12 cellular contexts compared by ENCODE assay signal in genomic region chr19:18605546-18606280, GRCh38. TPM values are rescaled to one million over a fixed set of nuclear protein-coding genes. Genes with fewer than 3 reads are reported as not detected.
DNase-seq lines count a peak whose midpoint lies in the region; ATAC-seq and TF ChIP-seq lines count a peak whose summit lies in the region.
"Had no signal": no experiment of that assay in that cellular context is flagged by ENCODE, and none has a peak within 500 bp of the region (broad histone marks: within the 10 kb centered on the region; RNA-seq: fewer than 3 reads in every experiment).

No MANE protein-coding gene starts in this region.

- dilution Hi-C loops in IMR-90 (cut with HindIII; ENCODE audit: low sequenced_read_pairs, unreplicated experiment), result no loop called here

- H3K36me3 ChIP-seq in Caco-2 (ENCODE audit: control insufficient read depth, insufficient read depth, low read length), result no peaks in the 10 kb centered on the region
- no peaks in the 10 kb centered on the region for H3K36me3 ChIP-seq in IMR-90 (ENCODE audit: control insufficient read depth, insufficient read depth, low read length)

- H2AK5ac ChIP-seq in IMR-90 (ENCODE audit: low read depth, low read length), result peak overlapping the region; percentile 59; the same call in 1 of the 2 replicates

- H2BK20ac ChIP-seq in IMR-90 (ENCODE audit: low read depth, low read length), result no peak overlapping the region

- no peak for ATAC-seq in IMR-90 (ENCODE audit: low read depth)
- no peak for ATAC-seq in GM21360 (IDR thresholded peaks at IDR 0.05; ENCODE audit: unreplicated experiment)
- no peak for ATAC-seq in HG02623 (IDR thresholded peaks at IDR 0.05; ENCODE audit: unreplicated experiment)

- DNase-seq in Caco-2 (no peak), IMR-90 (no peak), ecto neural progenitor cell (ENCODE audit: low spot score) (peak; percentile 48), osteocyte (ENCODE audit: extremely low spot score, unreplicated experiment) (no peak), OCI-M2 (lab: John Stamatoyannopoulos, UW; ENCODE audit: unreplicated experiment) (no peak), nucleus accumbens (lab: John Stamatoyannopoulos, UW) (no peak)
- DNase-seq: DND-41; NCI-H2227 treated with DMSO at 0.1 percent for 48 hours; stimulated activated CD8-positive, alpha-beta memory T cell treated with anti-CD3 and anti-CD28 coated beads, Interleukin-4, amount 100 ng/mL, for 48 hours had no signal

- no peak for TF ChIP-seq CTCF in Caco-2 (IDR thresholded peaks at IDR 0.05; ENCODE audit: insufficient read depth in 1 of 2, low read depth in 1 of 2, low read length in 1 of 2, severe bottlenecking in 1 of 2, unreplicated experiment in 1 of 2)
- TF ChIP-seq CTCF in IMR-90 (conservative IDR thresholded peaks at IDR 0.05; ENCODE audit: low read depth, low read length), result no peak
- TF ChIP-seq CTCF in osteocyte (IDR thresholded peaks at IDR 0.05), result no peak

- no peaks in the 10 kb centered on the region for H3K79me1 ChIP-seq in IMR-90 (ENCODE audit: low read depth in 1 of 2, low read length in 2 of 2)

- no peak overlapping the region for H3K18ac ChIP-seq in IMR-90 (ENCODE audit: low read depth, low read length)

- H3K27me3 Mint-ChIP-seq in Caco-2 (ENCODE audit: insufficient read depth, unreplicated experiment) (peaks cover 25% of the 10 kb centered on the region), osteocyte (ENCODE audit: unreplicated experiment) (peaks cover 32% of the 10 kb centered on the region)

- peaks cover 20% of the 10 kb centered on the region for H3K4me1 ChIP-seq in Caco-2
- peaks cover 5% of the 10 kb centered on the region; the same call in 1 of the 2 replicates for H3K4me1 ChIP-seq in IMR-90 (ENCODE audit: control insufficient read depth, insufficient read depth, low read length)

- TF ChIP-seq RAD21 in IMR-90 (IDR thresholded peaks at IDR 0.05; ENCODE audit: low read length), result no peak

- 10% methylated on average over 34 of the region's 65 CpGs; no CpG with 5 or more reads in 1 of the 2 experiments for WGBS in IMR-90 (ENCODE audit: extremely low coverage in 2 of 2, insufficient read length in 1 of 2), 2 experiments

- H3K36me3 Mint-ChIP-seq in Caco-2 (ENCODE audit: insufficient read depth, unreplicated experiment), result no peaks in the 10 kb centered on the region
- H3K36me3 Mint-ChIP-seq in osteocyte (ENCODE audit: unreplicated experiment), result peaks cover 4% of the 10 kb centered on the region

- H4K8ac ChIP-seq in IMR-90 (ENCODE audit: low read depth in 2 of 2, low read length in 2 of 2), result no peak overlapping the region

- H3K9me3 Mint-ChIP-seq in Caco-2 (ENCODE audit: unreplicated experiment) (no peaks in the 10 kb centered on the region), osteocyte (ENCODE audit: unreplicated experiment) (no peaks in the 10 kb centered on the region)

- H3K4me3 Mint-ChIP-seq in Caco-2 (ENCODE audit: unreplicated experiment) (peak overlapping the region; percentile 59), osteocyte (ENCODE audit: unreplicated experiment) (peak overlapping the region; percentile 63)

- H3K23ac ChIP-seq in IMR-90 (ENCODE audit: low read depth, low read length), result no peak overlapping the region

- no peak overlapping the region for H2BK5ac ChIP-seq in IMR-90 (ENCODE audit: low read depth, low read length, poor library complexity, severe bottlenecking)

- no peak overlapping the region for H2AFZ ChIP-seq in IMR-90 (replicated peaks; ENCODE audit: low read length, poor library complexity)

- intact Hi-C loops in Caco-2 (cut with micrococcal nuclease; ENCODE audit: unreplicated experiment) (loop anchor here (1.0 kb wide), 1 partner anchor 12 kb away; no protein-coding TSS in a partner anchor), IMR-90 (cut with micrococcal nuclease) (no loop called here)

- H2AK9ac ChIP-seq in IMR-90 (replicated peaks; ENCODE audit: low read depth, low read length, poor library complexity), result peak overlapping the region; percentile 72

- CTCF ChIA-PET in Caco-2 (lab: Charles Lee), result no interaction called here
- CTCF ChIA-PET in IMR-90 (lab: Yijun Ruan, JAX), result no interaction called here

- no peak overlapping the region for H3K14ac ChIP-seq in IMR-90 (replicated peaks; ENCODE audit: low read depth, low read length)

- H3K27me3 ChIP-seq in Caco-2 (replicated peaks; ENCODE audit: control insufficient read depth, insufficient read depth, low read length) (peaks cover 6% of the 10 kb centered on the region), IMR-90 (ENCODE audit: control insufficient read depth, insufficient read depth, low read length) (peaks cover 70% of the 10 kb centered on the region)

- no peak overlapping the region for H3K4me2 ChIP-seq in IMR-90 (ENCODE audit: low read depth, low read length)

- no peak overlapping the region for H3K56ac ChIP-seq in IMR-90 (ENCODE audit: extremely low read depth, insufficient read depth, low read length)

- no peak overlapping the region for H3K27ac ChIP-seq in IMR-90 (ENCODE audit: insufficient read depth, low read length)

- H2BK15ac ChIP-seq in IMR-90 (ENCODE audit: low read depth, low read length), result no peak overlapping the region

- no peak overlapping the region for H4K5ac ChIP-seq in IMR-90 (ENCODE audit: low read depth, low read length)

- H3K4me1 Mint-ChIP-seq in Caco-2 (ENCODE audit: low read depth, unreplicated experiment), result peaks cover 9% of the 10 kb centered on the region
- H3K4me1 Mint-ChIP-seq in osteocyte (ENCODE audit: unreplicated experiment), result peaks cover 24% of the 10 kb centered on the region

- no peak for TF ChIP-seq POLR2A in IMR-90 (IDR thresholded peaks at IDR 0.05; ENCODE audit: low read depth, low read length)

- no peak overlapping the region for H3K27ac Mint-ChIP-seq in Caco-2 (ENCODE audit: unreplicated experiment)
- H3K27ac Mint-ChIP-seq in osteocyte (ENCODE audit: unreplicated experiment), result no peak overlapping the region

- no peak overlapping the region for H3K4ac ChIP-seq in IMR-90 (ENCODE audit: low read depth, low read length)

- POLR2A ChIA-PET in Caco-2 (lab: Charles Lee), result no interaction called here
- POLR2A ChIA-PET in IMR-90 (lab: Charles Lee; ENCODE audit: unreplicated experiment), result no interaction called here

- in situ Hi-C loops in IMR-90 (cut with MboI; ENCODE audit: low sequenced_read_pairs), result no loop called here

- H2BK120ac ChIP-seq in IMR-90 (ENCODE audit: low read depth, low read length), result no peak overlapping the region

- H3K9ac ChIP-seq in IMR-90 (ENCODE audit: low read depth, low read length), result no peak overlapping the region

- no peaks in the 10 kb centered on the region for H3K9me1 ChIP-seq in IMR-90 (ENCODE audit: insufficient read depth, low read length)

- H3K4me3 ChIP-seq in Caco-2 (ENCODE audit: low read depth, low read length) (peak overlapping the region; percentile 8), IMR-90 (ENCODE audit: insufficient read depth, low read depth, low read length) (no peak overlapping the region)

- BruUV-seq in Caco-2 (replicated peaks; lab: Mats Ljungman, UMichigan) (no TSS peak), IMR-90 (replicated peaks; lab: Mats Ljungman, UMichigan) (no TSS peak)

- H3K9me3 ChIP-seq in Caco-2, result no peaks in the 10 kb centered on the region
- no peaks in the 10 kb centered on the region for H3K9me3 ChIP-seq in IMR-90 (ENCODE audit: control insufficient read depth, insufficient read depth, low read length)

- H4K20me1 ChIP-seq in IMR-90 (ENCODE audit: insufficient read depth, low read length), result peaks cover 8% of the 10 kb centered on the region

- H4K91ac ChIP-seq in IMR-90 (ENCODE audit: insufficient read depth, low read depth, low read length), result no peak overlapping the region

TF ChIP-seq in IMR-90, 13 proteins besides CTCF, POLR2A, EP300 and RAD21 (continues in another document):
- TF ChIP-seq FOS (IDR thresholded peaks at IDR 0.05; ENCODE audit: low read depth, low read length), result no peak
- TF ChIP-seq ELK1 (IDR thresholded peaks at IDR 0.05; ENCODE audit: borderline replicate concordance, low read depth, low read length), result no peak
- no peak for TF ChIP-seq CEBPB (IDR thresholded peaks at IDR 0.05; ENCODE audit: low read depth, low read length)

RNA-seq across cellular contexts. Expression of gene CRLF1, which starts 0.9 kb away (rescaled TPM):
- 0.61 and 2.6 TPM in 2 replicates for total RNA-seq in Caco-2 (2022)
- total RNA-seq in IMR-90 (2012; rRNA removed), result 0.18 and 0.28 TPM in 2 replicates
- polyA plus RNA-seq in IMR-90 (2012; rRNA removed), result 3.0 and 3.1 TPM in 2 replicates
- 3.2 TPM in 2 replicates for polyA plus RNA-seq in IMR-90 (2012; cell fraction: cytosol; rRNA removed)
- 0.38 and 2.1 TPM in 2 replicates for polyA plus RNA-seq in IMR-90 (2012; cell fraction: nucleus; rRNA removed; ENCODE audit: low replicate concordance)
- total RNA-seq in osteocyte, result 17.0 and 18.7 TPM in 2 replicates

RNA-seq across cellular contexts. Expression of gene TMEM59L, which starts 7.0 kb away (rescaled TPM):
- 0.25 TPM in 1 of 2 replicates, not detected in the other for total RNA-seq in Caco-2 (2022)
- under 0.01 and 0.28 TPM in 2 replicates for total RNA-seq in IMR-90 (2012; rRNA removed)
- polyA plus RNA-seq in IMR-90 (2012; rRNA removed), result 5.9 and 6.1 TPM in 2 replicates
- polyA plus RNA-seq in IMR-90 (2012; cell fraction: cytosol; rRNA removed), result 5.6 and 9.7 TPM in 2 replicates
- 21.2 and 55.5 TPM in 2 replicates for polyA plus RNA-seq in IMR-90 (2012; cell fraction: nucleus; rRNA removed; ENCODE audit: low replicate concordance)
- 4.7 and 5.9 TPM in 2 replicates for total RNA-seq in osteocyte
- total RNA-seq: dermis microvascular lymphatic vessel endothelial cell had no signal

RNA-seq across cellular contexts. Expression of gene REX1BD, which starts 17.1 kb away (rescaled TPM):
- total RNA-seq in Caco-2 (2022) (44.8 and 48.3 TPM in 2 replicates), IMR-90 (2012; rRNA removed) (14.2 and 19.2 TPM in 2 replicates), osteocyte (55.7 and 59.4 TPM in 2 replicates)
- polyA plus RNA-seq in IMR-90 (2012; rRNA removed), result 44.6 and 68.7 TPM in 2 replicates
- polyA plus RNA-seq in IMR-90 (2012; cell fraction: cytosol; rRNA removed), result 147 and 160 TPM in 2 replicates
- polyA plus RNA-seq in IMR-90 (2012; cell fraction: nucleus; rRNA removed; ENCODE audit: low replicate concordance), result 295 and 606 TPM in 2 replicates

RNA-seq across cellular contexts. Expression of gene KLHL26, which starts 31.1 kb away (rescaled TPM):
- total RNA-seq in Caco-2 (2022) (7.9 and 9.8 TPM in 2 replicates), IMR-90 (2012; rRNA removed) (0.28 and 2.2 TPM in 2 replicates), osteocyte (12.4 and 13.2 TPM in 2 replicates)
- 4.7 and 5.8 TPM in 2 replicates for polyA plus RNA-seq in IMR-90 (2012; rRNA removed)
- 1.9 and 3.3 TPM in 2 replicates for polyA plus RNA-seq in IMR-90 (2012; cell fraction: cytosol; rRNA removed)
- polyA plus RNA-seq in IMR-90 (2012; cell fraction: nucleus; rRNA removed; ENCODE audit: low replicate concordance), result 2.6 and 6.8 TPM in 2 replicates

RNA-seq across cellular contexts. Expression of gene UBA52, which starts 34.1 kb away (rescaled TPM):
- total RNA-seq in Caco-2 (2022) (1,276 and 1,389 TPM in 2 replicates), IMR-90 (2012; rRNA removed) (1,030 and 1,144 TPM in 2 replicates), osteocyte (1,032 and 1,081 TPM in 2 replicates)
- polyA plus RNA-seq in IMR-90 (2012; rRNA removed), result 2,778 and 3,008 TPM in 2 replicates
- polyA plus RNA-seq in IMR-90 (2012; cell fraction: cytosol; rRNA removed), result 3,160 and 3,447 TPM in 2 replicates
- polyA plus RNA-seq in IMR-90 (2012; cell fraction: nucleus; rRNA removed; ENCODE audit: low replicate concordance), result 792 and 822 TPM in 2 replicates
